In the genomic region with DNA sequence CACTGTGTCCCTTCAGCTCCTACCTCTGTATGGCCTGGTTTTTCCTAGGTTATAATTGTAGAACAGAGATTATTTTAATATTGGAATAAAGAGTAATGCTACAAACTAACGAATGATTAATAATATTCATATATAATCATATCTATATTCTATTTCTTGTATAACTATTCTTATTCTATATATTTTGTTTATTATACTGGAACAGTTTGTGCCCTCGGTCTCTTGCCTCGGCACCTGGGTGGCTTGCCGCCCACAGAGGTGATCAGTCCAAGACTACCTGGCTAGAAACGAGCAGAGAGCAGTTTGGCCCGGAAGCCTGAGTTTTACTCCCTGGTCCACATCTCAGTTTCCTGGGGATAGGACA, we compare ENCODE assay signal across 23 cellular contexts. TPM values are rescaled to one million over a fixed set of nuclear protein-coding genes. Genes with fewer than 3 reads are reported as not detected.
DNase-seq lines count a peak whose midpoint lies in the region; ATAC-seq, FAIRE-seq and TF ChIP-seq lines count a peak whose summit lies in the region.
"Had no signal": no experiment of that assay in that cellular context is flagged by ENCODE, and none has a peak within 500 bp of the region (broad histone marks: within the 10 kb centered on the region; RNA-seq: fewer than 3 reads in every experiment).

No MANE protein-coding gene starts in this region.

- 36 to 43% methylated on average over 6 of the region's 6 CpGs for WGBS in heart right ventricle, 2 donors
- WGBS in smooth muscle cell (ENCODE audit: low lambda C conversion rate): 44% methylated on average over 6 of the region's 6 CpGs

- no peaks in the 10 kb centered on the region for H3K36me3 ChIP-seq in heart right ventricle
- no peaks in the 10 kb centered on the region for H3K36me3 ChIP-seq in smooth muscle cell (ENCODE audit: low read depth)
- H3K36me3 ChIP-seq: esophagus muscularis mucosa, SJCRH30, tibial artery had no signal

- H3K36me3 Mint-ChIP-seq in T-helper 17 cell (ENCODE audit: low read depth): peaks cover 3% of the 10 kb centered on the region
- H3K36me3 Mint-ChIP-seq: activated CD8-positive, alpha-beta memory T cell treated with anti-CD3 and anti-CD28 coated beads, Interleukin-2, amount 10 ng/mL, durations not matched to agents 7 days and 5 days; naive thymus-derived CD8-positive, alpha-beta T cell; WTC11 had no signal

- H3K4me2 ChIP-seq in smooth muscle cell: peak overlapping the region; percentile 62

- peaks cover 24% of the 10 kb centered on the region for H3K4me1 Mint-ChIP-seq in T-helper 17 cell

- H3K27me3 Mint-ChIP-seq in T-helper 17 cell: peaks cover 3% of the 10 kb centered on the region

- H3K27me3 ChIP-seq in heart right ventricle (peaks cover 0 to 3% (median 0%) of the 10 kb centered on the region in 7 donors), smooth muscle cell (ENCODE audit: low read depth) (no peaks in the 10 kb centered on the region)

- ATAC-seq in heart right ventricle: no peak
- no peak for ATAC-seq in Right ventricle myocardium inferior
- no peak for ATAC-seq in T-helper 17 cell
- ATAC-seq: activated CD8-positive, alpha-beta memory T cell treated with anti-CD3 and anti-CD28 coated beads, Interleukin-2, amount 10 ng/mL, durations not matched to agents 7 days and 5 days; CD8-positive, alpha-beta T cell; naive thymus-derived CD8-positive, alpha-beta T cell; Panc1; WTC11 had no signal

- H2AFZ ChIP-seq in smooth muscle cell (ENCODE audit: low read depth): no peak overlapping the region

- H3K4me1 ChIP-seq in heart right ventricle (peaks cover 6 to 36% (median 22%) of the 10 kb centered on the region in 9 donors), smooth muscle cell (ENCODE audit: low read depth) (peaks cover 12% of the 10 kb centered on the region)

- peak in 1 of 9 donors; percentile 22 for TF ChIP-seq CTCF in heart right ventricle (IDR thresholded peaks at IDR 0.05)
- TF ChIP-seq CTCF in smooth muscle cell (IDR thresholded peaks at IDR 0.05; ENCODE audit: borderline replicate concordance, insufficient read depth, poor library complexity, severe bottlenecking): no peak

- peak; percentile 86 for FAIRE-seq in islet of Langerhans (lab: Jason Lieb, UNC)

- H3K27ac ChIP-seq in heart right ventricle (peak overlapping the region in 7 of 10 donors; percentile 20 to 97 (median 95)), smooth muscle cell (ENCODE audit: low read depth) (no peak overlapping the region)
- H3K27ac ChIP-seq: SJCRH30 had no signal

- H4K20me1 ChIP-seq in smooth muscle cell (ENCODE audit: low read depth): peaks cover 4% of the 10 kb centered on the region

- no peak overlapping the region for H3K4me3 Mint-ChIP-seq in T-helper 17 cell
- H3K4me3 Mint-ChIP-seq: activated CD4-positive, alpha-beta T cell treated with anti-CD3 and anti-CD28 coated beads, Interleukin-2, amount 10 ng/mL, durations not matched to agents 24 days and 14 days; activated CD8-positive, alpha-beta memory T cell treated with anti-CD3 and anti-CD28 coated beads, Interleukin-2, amount 10 ng/mL, durations not matched to agents 7 days and 5 days; CD8-positive, alpha-beta T cell; dendritic cell treated with granulocyte-macrophage colony-stimulating factor and Interleukin-4, amounts not matched to agents 40 ng/mL and 50 ng/mL, for 4 days; endodermal cell; naive thymus-derived CD8-positive, alpha-beta T cell had no signal

- no peaks in the 10 kb centered on the region for H3K9me3 ChIP-seq in heart right ventricle
- H3K9me3 ChIP-seq in T-helper 17 cell (ENCODE audit: control insufficient read depth, low read length, poor library complexity, severe bottlenecking): no peaks in the 10 kb centered on the region
- H3K9me3 ChIP-seq in smooth muscle cell (replicated peaks; ENCODE audit: low read depth): no peaks in the 10 kb centered on the region
- H3K9me3 ChIP-seq: esophagus muscularis mucosa, SJCRH30, tibial artery had no signal

- H3K9ac ChIP-seq in smooth muscle cell (ENCODE audit: low read depth): no peak overlapping the region
- H3K9ac ChIP-seq: parathyroid adenoma had no signal

- intact Hi-C loops in heart right ventricle (cut with DNase I): loop anchor here in 9 of 10 donors (2.0 to 10.0 kb wide), 8 partner anchors 46 to 159 kb away; a partner anchor contains a TSS
- intact Hi-C loops in Right ventricle myocardium inferior (cut with DNase I): loop anchor here (2.0 to 5.0 kb wide), 4 partner anchors 44 to 119 kb away; a partner anchor contains a TSS

- H3F3A ChIP-seq in smooth muscle cell (ENCODE audit: low read depth): no peaks in the 10 kb centered on the region

- peak overlapping the region in 1 of 10 donors; percentile 15 for H3K4me3 ChIP-seq in heart right ventricle
- H3K4me3 ChIP-seq in smooth muscle cell: no peak overlapping the region
- H3K4me3 ChIP-seq: esophagus muscularis mucosa, lung, SJCRH30, tibial artery had no signal

- no peak for DNase-seq in heart right ventricle
- DNase-seq in Right ventricle myocardium inferior (ENCODE audit: missing footprints): no peak
- no peak for DNase-seq in T-helper 17 cell
- no peak for DNase-seq in smooth muscle cell (lab: John Stamatoyannopoulos, UW; ENCODE audit: unreplicated experiment)
- no peak for DNase-seq in HuH-7.5 (ENCODE audit: low spot score)
- no peak for DNase-seq in DMS153 treated with DMSO at 0.1 percent for 48 hours (lab: John Stamatoyannopoulos, UW; ENCODE audit: unreplicated experiment)
- no peak for DNase-seq in DMS79 (lab: John Stamatoyannopoulos, UW)
- DNase-seq: NCI-H1436 treated with DMSO at 0.1 percent for 48 hours had no signal

- H3K27ac Mint-ChIP-seq in T-helper 17 cell: peak overlapping the region; percentile 43
- H3K27ac Mint-ChIP-seq: activated CD4-positive, alpha-beta T cell treated with anti-CD3 and anti-CD28 coated beads, Interleukin-2, amount 10 ng/mL, durations not matched to agents 24 days and 14 days; activated CD8-positive, alpha-beta memory T cell treated with anti-CD3 and anti-CD28 coated beads, Interleukin-2, amount 10 ng/mL, durations not matched to agents 7 days and 5 days; CD8-positive, alpha-beta T cell; WTC11 had no signal

- peaks cover 6% of the 10 kb centered on the region for H3K79me2 ChIP-seq in smooth muscle cell (ENCODE audit: low read depth)

RNA-seq across cellular contexts. Expression of a gene that starts 3.9 kb away (rescaled TPM):
- total RNA-seq in heart right ventricle (10 to 100 TPM; 37.1 to 64.5 (median 47.2) TPM), Right ventricle myocardium inferior (66.2 TPM), T-helper 17 cell (1 to 10 TPM; 5.8 to 7.1 TPM), smooth muscle cell (6.8 and 9.7 TPM in 2 replicates)
- polyA plus RNA-seq in heart right ventricle (10 to 100 TPM; 16.0 to 78.3 TPM), smooth muscle cell (11.5 and 11.6 TPM in 2 replicates)

RNA-seq across cellular contexts. Expression of a gene that starts 5.7 kb away (rescaled TPM):
- total RNA-seq in heart right ventricle: under 1 TPM in 4 of 10 donors, not detected in 6; 0.42 to 0.80 (median 0.55) TPM
- polyA plus RNA-seq in heart right ventricle: 1 to 10 TPM in 1 of 2 donors, not detected in 1; 1.1 TPM
- not detected for total RNA-seq in Right ventricle myocardium inferior
- not detected for total RNA-seq in T-helper 17 cell
- 0.45 TPM in 1 of 2 replicates, not detected in the other for total RNA-seq in smooth muscle cell
- polyA plus RNA-seq in smooth muscle cell: not detected in 2 replicates
- total RNA-seq: activated CD4-positive, alpha-beta T cell treated with anti-CD3 and anti-CD28 coated beads, Interleukin-2, amount 10 ng/mL, durations not matched to agents 24 days and 14 days; activated CD8-positive, alpha-beta memory T cell treated with anti-CD3 and anti-CD28 coated beads, Interleukin-2, amount 10 ng/mL, durations not matched to agents 7 days and 5 days; CD8-positive, alpha-beta T cell; endodermal cell; esophagus muscularis mucosa; H4; lung; naive thymus-derived CD8-positive, alpha-beta T cell; SJCRH30; WTC11 had no signal
- polyA plus RNA-seq: lung; naive thymus-derived CD8-positive, alpha-beta T cell had no signal

RNA-seq across cellular contexts. Expression of a gene that starts 18.0 kb away (rescaled TPM):
- total RNA-seq in heart right ventricle: under 1 TPM in 2 of 10 donors, not detected in 8; 0.12 to 0.20 TPM
- under 1 TPM in 1 of 2 donors, not detected in 1; 0.03 TPM for polyA plus RNA-seq in heart right ventricle
- not detected for total RNA-seq in Right ventricle myocardium inferior
- total RNA-seq in T-helper 17 cell: not detected
- 0.31 and 1.5 TPM in 2 replicates for total RNA-seq in smooth muscle cell
- 0.63 and 1.5 TPM in 2 replicates for polyA plus RNA-seq in smooth muscle cell
- total RNA-seq: activated CD4-positive, alpha-beta T cell treated with anti-CD3 and anti-CD28 coated beads, Interleukin-2, amount 10 ng/mL, durations not matched to agents 24 days and 14 days; activated CD8-positive, alpha-beta memory T cell treated with anti-CD3 and anti-CD28 coated beads, Interleukin-2, amount 10 ng/mL, durations not matched to agents 7 days and 5 days; CD8-positive, alpha-beta T cell; naive thymus-derived CD8-positive, alpha-beta T cell had no signal

RNA-seq across cellular contexts. Expression of a gene that starts 45.0 kb away (rescaled TPM):
- 10 to 100 TPM; 16.2 to 45.4 (median 20.6) TPM for total RNA-seq in heart right ventricle
- 10 to 100 TPM; 40.7 to 57.6 TPM for polyA plus RNA-seq in heart right ventricle
- 20.8 TPM for total RNA-seq in Right ventricle myocardium inferior
- 10 to 100 TPM; 48.6 to 53.7 TPM for total RNA-seq in T-helper 17 cell
- total RNA-seq in smooth muscle cell: 47.1 and 57.1 TPM in 2 replicates
- 77.1 and 92.4 TPM in 2 replicates for polyA plus RNA-seq in smooth muscle cell

RNA-seq across cellular contexts. Expression of a gene that starts 46.6 kb away (rescaled TPM):
- 10 to 100 TPM; 11.7 to 26.8 (median 13.4) TPM for total RNA-seq in heart right ventricle
- polyA plus RNA-seq in heart right ventricle: 10 to 100 TPM; 38.6 to 50.0 TPM
- total RNA-seq in Right ventricle myocardium inferior: 19.9 TPM
- total RNA-seq in T-helper 17 cell: 10 to 100 TPM; 17.9 to 20.3 TPM
- total RNA-seq in smooth muscle cell: 46.6 and 68.1 TPM in 2 replicates
- polyA plus RNA-seq in smooth muscle cell: 89.6 and 98.1 TPM in 2 replicates
